10 cellular contexts compared by ENCODE assay signal in genomic region chr3:30620402-30621360, GRCh38. TPM values are rescaled to one million over a fixed set of nuclear protein-coding genes. Genes with fewer than 3 reads are reported as not detected.
DNase-seq lines count a peak whose midpoint lies in the region; ATAC-seq, FAIRE-seq and TF ChIP-seq lines count a peak whose summit lies in the region.
"Had no signal": no experiment of that assay in that cellular context is flagged by ENCODE, and none has a peak within 500 bp of the region (broad histone marks: within the 10 kb centered on the region; RNA-seq: fewer than 3 reads in every experiment).

No MANE protein-coding gene starts in this region.

- H3K27me3 ChIP-seq in mammary epithelial cell (ENCODE audit: insufficient read depth, low read length) (no peaks in the 10 kb centered on the region), breast epithelium (no peaks in the 10 kb centered on the region), endothelial cell of umbilical vein (ENCODE audit: control insufficient read depth in 2 of 2, insufficient read depth in 2 of 2, low read length in 2 of 2) (no peaks in the 10 kb centered on the region), A673 (replicated peaks; ENCODE audit: insufficient read depth, low read depth, low read length, poor library complexity) (no peaks in the 10 kb centered on the region)

- H4K20me1 ChIP-seq in mammary epithelial cell (ENCODE audit: insufficient read depth, low read length) (peaks cover 25% of the 10 kb centered on the region), endothelial cell of umbilical vein (replicated peaks; ENCODE audit: control insufficient read depth, extremely low read depth, insufficient read depth, low read length) (peaks cover 10% of the 10 kb centered on the region)

- H3K27ac Mint-ChIP-seq in T-helper 1 cell treated with Interleukin-12 subunit alpha and Interleukin-12 subunit beta and Interleukin-4 antibody, amounts not matched to agents 30 μg/mL and 1 μg/mL, for 36 hours = peak overlapping the region; percentile 85
- peak overlapping the region; percentile 98 to 99 for H3K27ac Mint-ChIP-seq in stimulated activated naive CD8-positive, alpha-beta T cell treated with anti-CD3 and anti-CD28 coated beads, Interleukin-15, amount 100 ng/mL, for 72 hours

- H3K9ac ChIP-seq in mammary epithelial cell (ENCODE audit: insufficient read depth, low read length) (no peak overlapping the region), endothelial cell of umbilical vein (replicated peaks; ENCODE audit: extremely low read depth, insufficient read depth, low read length) (no peak overlapping the region)

- no peaks in the 10 kb centered on the region for H3K9me3 ChIP-seq in mammary epithelial cell (replicated peaks; ENCODE audit: insufficient read depth, low read length)
- no peaks in the 10 kb centered on the region for H3K9me3 ChIP-seq in breast epithelium
- no peaks in the 10 kb centered on the region for H3K9me3 ChIP-seq in endothelial cell of umbilical vein (replicated peaks; ENCODE audit: control insufficient read depth, insufficient read depth, low read length)
- H3K9me3 ChIP-seq in A673 (ENCODE audit: low read depth, low read length, poor library complexity, severe bottlenecking) = no peaks in the 10 kb centered on the region

- no peak overlapping the region for H3K4me3 ChIP-seq in mammary epithelial cell (replicated peaks in 1 of 3; ENCODE audit: insufficient read depth in 1 of 3, low read depth in 2 of 3, low read length in 3 of 3)
- no peak overlapping the region for H3K4me3 ChIP-seq in breast epithelium
- H3K4me3 ChIP-seq in endothelial cell of umbilical vein (replicated peaks in 1 of 3; ENCODE audit: insufficient read depth in 1 of 3, low read depth in 1 of 3, low read length in 3 of 3) = no peak overlapping the region
- no peak overlapping the region for H3K4me3 ChIP-seq in A673 (ENCODE audit: low read depth, low read length, poor library complexity, severe bottlenecking)

- ATAC-seq in stimulated activated naive CD8-positive, alpha-beta T cell treated with anti-CD3 and anti-CD28 coated beads, Interleukin-15, amount 100 ng/mL, for 72 hours = peak; percentile 85

- POLR2A ChIA-PET in endothelial cell of umbilical vein (lab: Charles Lee) (interaction anchor here (0.6 kb wide), 3 partner anchors 14 to 277 kb away, joined by 3 to 5 read pairs (median 3); no protein-coding TSS in a partner anchor), A673 (lab: Charles Lee; ENCODE audit: low non-redundant PET) (no interaction called here)

- no peaks in the 10 kb centered on the region for H3K27me3 Mint-ChIP-seq in T-helper 1 cell treated with Interleukin-12 subunit alpha and Interleukin-12 subunit beta and Interleukin-4 antibody, amounts not matched to agents 30 μg/mL and 1 μg/mL, for 36 hours (ENCODE audit: low read depth)
- H3K27me3 Mint-ChIP-seq in stimulated activated naive CD8-positive, alpha-beta T cell treated with anti-CD3 and anti-CD28 coated beads, Interleukin-15, amount 100 ng/mL, for 72 hours = no peaks in the 10 kb centered on the region

- H3K4me3 Mint-ChIP-seq in T-helper 1 cell treated with Interleukin-12 subunit alpha and Interleukin-12 subunit beta and Interleukin-4 antibody, amounts not matched to agents 30 μg/mL and 1 μg/mL, for 36 hours = peak overlapping the region; percentile 69
- peak overlapping the region; percentile 83 to 92 for H3K4me3 Mint-ChIP-seq in stimulated activated naive CD8-positive, alpha-beta T cell treated with anti-CD3 and anti-CD28 coated beads, Interleukin-15, amount 100 ng/mL, for 72 hours

- no peaks in the 10 kb centered on the region for H3K9me3 Mint-ChIP-seq in T-helper 1 cell treated with Interleukin-12 subunit alpha and Interleukin-12 subunit beta and Interleukin-4 antibody, amounts not matched to agents 30 μg/mL and 1 μg/mL, for 36 hours
- H3K9me3 Mint-ChIP-seq in stimulated activated naive CD8-positive, alpha-beta T cell treated with anti-CD3 and anti-CD28 coated beads, Interleukin-15, amount 100 ng/mL, for 72 hours = peaks cover 0 to 3% of the 10 kb centered on the region in 2 donors

- H3K4me1 ChIP-seq in mammary epithelial cell (ENCODE audit: insufficient read depth, low read length) (peaks cover 35% of the 10 kb centered on the region), breast epithelium (no peaks in the 10 kb centered on the region), endothelial cell of umbilical vein (ENCODE audit: control insufficient read depth, extremely low read depth, insufficient read depth, low read length) (peaks cover 77% of the 10 kb centered on the region), A673 (ENCODE audit: insufficient read depth, low read length, poor library complexity, severe bottlenecking) (peaks cover 36% of the 10 kb centered on the region)

- in situ Hi-C loops in mammary epithelial cell (cut with MboI; ENCODE audit: low sequenced_read_pairs in 2 of 2) = loop anchor here in 1 of 2 donors (25.0 kb wide), 1 partner anchor 283 kb away; no protein-coding TSS in a partner anchor

- DNase-seq in mammary epithelial cell = no peak
- DNase-seq in breast epithelium (ENCODE audit: low spot score in 2 of 2) = no peak
- DNase-seq in endothelial cell of umbilical vein (ENCODE audit: low read depth, low spot score) = no peak
- DNase-seq in stimulated activated naive CD8-positive, alpha-beta T cell treated with anti-CD3 and anti-CD28 coated beads, Interleukin-15, amount 100 ng/mL, for 72 hours = peak in 1 of 2 donors; percentile 67
- DNase-seq in A673 (ENCODE audit: low spot score) = no peak
- DNase-seq in SK-N-DZ (ENCODE audit: low spot score) = no peak
- no peak for DNase-seq in DMS114 treated with DMSO at 0.1 percent for 48 hours (lab: John Stamatoyannopoulos, UW; ENCODE audit: unreplicated experiment)
- DNase-seq: T1000 had no signal

- BruUV-seq in mammary epithelial cell (replicated peaks; lab: Mats Ljungman, UMichigan) = no TSS peak
- BruUV-seq in endothelial cell of umbilical vein (replicated peaks; lab: Mats Ljungman, UMichigan) = no TSS peak
- no TSS peak for BruUV-seq in A673 (replicated peaks; lab: Mats Ljungman, UMichigan)

- H3K79me2 ChIP-seq in mammary epithelial cell (ENCODE audit: insufficient read depth, low read length) = peaks cover 97% of the 10 kb centered on the region
- H3K79me2 ChIP-seq in endothelial cell of umbilical vein (ENCODE audit: control insufficient read depth, insufficient read depth, low read length) = peaks cover 98% of the 10 kb centered on the region

- TF ChIP-seq POLR2A in breast epithelium (IDR thresholded peaks at IDR 0.05) (no peak), endothelial cell of umbilical vein (IDR thresholded peaks at IDR 0.05; ENCODE audit: low read depth, low read length) (no peak)

- CTCF ChIA-PET in mammary epithelial cell (lab: Charles Lee; ENCODE audit: low non-redundant PET) = no interaction called here
- CTCF ChIA-PET in endothelial cell of umbilical vein (lab: Charles Lee) = no interaction called here
- CTCF ChIA-PET in A673 (lab: Charles Lee) = no interaction called here

- H3K27ac ChIP-seq in mammary epithelial cell (ENCODE audit: insufficient read depth, low read depth, low read length) = no peak overlapping the region
- peak overlapping the region in 1 of 2 donors; percentile 55 for H3K27ac ChIP-seq in breast epithelium
- H3K27ac ChIP-seq in endothelial cell of umbilical vein (ENCODE audit: insufficient read depth, low read depth, low read length) = no peak overlapping the region
- no peak overlapping the region for H3K27ac ChIP-seq in A673 (ENCODE audit: low read depth, low read length, poor library complexity, severe bottlenecking)

- no peak for FAIRE-seq in endothelial cell of umbilical vein (lab: Jason Lieb, UNC)
- FAIRE-seq: bronchial epithelial cell had no signal

- H3K9me1 ChIP-seq in endothelial cell of umbilical vein (replicated peaks; ENCODE audit: control insufficient read depth, extremely low read depth, insufficient read depth, low read length) = no peaks in the 10 kb centered on the region

- intact Hi-C loops in mammary epithelial cell (cut with micrococcal nuclease) (loop anchor here (10.0 kb wide), 2 partner anchors 216 to 576 kb away; no protein-coding TSS in a partner anchor), breast epithelium (cut with DNase I; ENCODE audit: low total_unique reads) (no loop called here), endothelial cell of umbilical vein (cut with micrococcal nuclease) (no loop called here), A673 (cut with micrococcal nuclease; ENCODE audit: unreplicated experiment) (no loop called here)

- TF ChIP-seq CTCF in mammary epithelial cell (conservative IDR thresholded peaks at IDR 0.05 in 1 of 2, IDR thresholded peaks at IDR 0.05 in 1 of 2; ENCODE audit: extremely low read depth in 1 of 2, insufficient read depth in 1 of 2, low read depth in 1 of 2, low read length in 2 of 2) (no peak), breast epithelium (IDR thresholded peaks at IDR 0.05) (no peak), endothelial cell of umbilical vein (IDR thresholded peaks at IDR 0.05; ENCODE audit: extremely low read depth in 1 of 2, insufficient read depth in 1 of 2, low read depth in 1 of 2, low read length in 2 of 2) (no peak), A673 (conservative IDR thresholded peaks at IDR 0.05; ENCODE audit: low read depth, low read length) (no peak)

- H2AFZ ChIP-seq in mammary epithelial cell (ENCODE audit: low read depth, low read length) = no peak overlapping the region
- no peak overlapping the region for H2AFZ ChIP-seq in endothelial cell of umbilical vein (ENCODE audit: low read depth, low read length)

- 91% methylated on average over 4 of the region's 4 CpGs for WGBS in mammary epithelial cell (ENCODE audit: low coverage, missing lambda C conversion rate)

- dilution Hi-C loops in mammary epithelial cell (cut with HindIII; ENCODE audit: low sequenced_read_pairs) = no loop called here
- dilution Hi-C loops in endothelial cell of umbilical vein (cut with MboI; ENCODE audit: extremely low pct_ligation_motif_present, low sequenced_read_pairs) = loop anchor here (25.0 kb wide), 1 partner anchor 283 kb away; no protein-coding TSS in a partner anchor

- H3K36me3 ChIP-seq in mammary epithelial cell (ENCODE audit: insufficient read depth, low read length) (peaks cover 32% of the 10 kb centered on the region), breast epithelium (no peaks in the 10 kb centered on the region), endothelial cell of umbilical vein (ENCODE audit: control insufficient read depth in 2 of 2, extremely low read depth in 1 of 2, insufficient read depth in 2 of 2, low read length in 2 of 2) (peaks cover 5 to 12% of the 10 kb centered on the region in 2 experiments), A673 (ENCODE audit: insufficient read depth, low read length, poor library complexity, severe bottlenecking) (no peaks in the 10 kb centered on the region)

- H3K4me1 Mint-ChIP-seq in T-helper 1 cell treated with Interleukin-12 subunit alpha and Interleukin-12 subunit beta and Interleukin-4 antibody, amounts not matched to agents 30 μg/mL and 1 μg/mL, for 36 hours (ENCODE audit: low read depth) = peaks cover 74% of the 10 kb centered on the region
- H3K4me1 Mint-ChIP-seq in stimulated activated naive CD8-positive, alpha-beta T cell treated with anti-CD3 and anti-CD28 coated beads, Interleukin-15, amount 100 ng/mL, for 72 hours = peaks cover 100% of the 10 kb centered on the region

- peaks cover 39% of the 10 kb centered on the region for H3K36me3 Mint-ChIP-seq in T-helper 1 cell treated with Interleukin-12 subunit alpha and Interleukin-12 subunit beta and Interleukin-4 antibody, amounts not matched to agents 30 μg/mL and 1 μg/mL, for 36 hours (ENCODE audit: low read depth)

- H3K4me2 ChIP-seq in mammary epithelial cell (ENCODE audit: insufficient read depth, low read depth, low read length) (peak overlapping the region; percentile 12), endothelial cell of umbilical vein (ENCODE audit: insufficient read depth, low read length) (peak overlapping the region; percentile 28)

RNA-seq across cellular contexts. Expression of gene TGFBR2, which starts 14.3 kb away (rescaled TPM):
- 100 to 1,000 TPM; 149 to 179 TPM for total RNA-seq in mammary epithelial cell
- 289 TPM for polyA plus RNA-seq in mammary epithelial cell
- 320 TPM for polyA minus RNA-seq in mammary epithelial cell
- total RNA-seq in breast epithelium = 100 to 1,000 TPM; 205 to 281 (median 243) TPM
- total RNA-seq in endothelial cell of umbilical vein = 250 and 259 TPM in 2 replicates
- polyA plus RNA-seq in endothelial cell of umbilical vein = 203 and 227 TPM in 2 replicates
- polyA plus RNA-seq in endothelial cell of umbilical vein (2011; cell fraction: cytosol; rRNA removed) = 180 and 183 TPM in 2 replicates
- 156 and 180 TPM in 2 replicates for polyA plus RNA-seq in endothelial cell of umbilical vein (2011; cell fraction: nucleus; rRNA removed)
- 157 and 193 TPM in 2 replicates for polyA plus RNA-seq in endothelial cell of umbilical vein (2012)
- 448 and 461 TPM in 2 replicates for polyA minus RNA-seq in endothelial cell of umbilical vein
- polyA minus RNA-seq in endothelial cell of umbilical vein (2011; cell fraction: cytosol; rRNA and poly(A)+ RNA removed) = 8.2 TPM
- polyA minus RNA-seq in endothelial cell of umbilical vein (2011; cell fraction: nucleus; rRNA and poly(A)+ RNA removed) = 268 and 339 TPM in 2 replicates
- 16.1 TPM in 2 replicates for total RNA-seq in A673 (2021)
- 0.49 and 0.83 TPM in 2 replicates for polyA plus RNA-seq in SK-N-DZ (2014; cell fraction: cytosol; rRNA removed)
- polyA plus RNA-seq in SK-N-DZ (2014; cell fraction: nucleus; rRNA removed) = 0.53 and 1.6 TPM in 2 replicates
